In the genomic region with DNA sequence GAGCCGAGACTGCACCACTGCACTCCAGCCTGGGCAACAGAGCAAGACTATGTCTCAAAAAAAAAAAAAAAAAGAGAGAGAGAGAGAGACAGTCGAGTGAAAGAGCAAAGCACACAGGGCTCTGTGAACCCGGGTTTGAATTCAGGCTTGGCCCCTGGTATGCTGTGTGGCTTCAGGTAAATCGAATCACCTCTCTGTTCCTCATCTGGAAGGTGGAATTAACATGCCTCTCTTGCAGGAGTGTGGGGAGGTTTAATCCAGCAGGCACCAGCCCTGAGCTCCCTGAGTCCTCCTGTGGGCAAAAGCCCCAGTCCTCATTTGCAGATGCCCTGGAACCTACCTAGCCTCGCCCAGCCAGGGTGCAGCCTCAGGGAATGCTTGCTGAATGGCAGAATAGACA, we compare ENCODE assay signal across 10 cellular contexts. TPM values are rescaled to one million over a fixed set of nuclear protein-coding genes. Genes with fewer than 3 reads are reported as not detected.
"Had no signal": no experiment of that assay in that cellular context is flagged by ENCODE, and none has a peak within 500 bp of the region (broad histone marks: within the 10 kb centered on the region; RNA-seq: fewer than 3 reads in every experiment).

No MANE protein-coding gene starts in this region.

- DNase-seq: GM23248, H9, HCEC 1CT, HFFc6, IMR-90, KBM-7 had no signal

- H3K27ac ChIP-seq: GM23248, HL-60 had no signal

- FAIRE-seq: H1, H54 had no signal

- H3K9ac ChIP-seq: GM23248 had no signal

- H3K4me3 ChIP-seq: GM23248 had no signal

- H2AFZ ChIP-seq: GM23248 had no signal

RNA-seq across cellular contexts. Expression of a gene that starts 4.7 kb away (rescaled TPM):
- total RNA-seq: GM23248, H1, H9, HFFc6, HT1080, IMR-90 had no signal
- polyA plus RNA-seq: GM23248, H1, IMR-90 had no signal
